Comparison of ENCODE assay signal across 16 cellular contexts in the genomic region with DNA sequence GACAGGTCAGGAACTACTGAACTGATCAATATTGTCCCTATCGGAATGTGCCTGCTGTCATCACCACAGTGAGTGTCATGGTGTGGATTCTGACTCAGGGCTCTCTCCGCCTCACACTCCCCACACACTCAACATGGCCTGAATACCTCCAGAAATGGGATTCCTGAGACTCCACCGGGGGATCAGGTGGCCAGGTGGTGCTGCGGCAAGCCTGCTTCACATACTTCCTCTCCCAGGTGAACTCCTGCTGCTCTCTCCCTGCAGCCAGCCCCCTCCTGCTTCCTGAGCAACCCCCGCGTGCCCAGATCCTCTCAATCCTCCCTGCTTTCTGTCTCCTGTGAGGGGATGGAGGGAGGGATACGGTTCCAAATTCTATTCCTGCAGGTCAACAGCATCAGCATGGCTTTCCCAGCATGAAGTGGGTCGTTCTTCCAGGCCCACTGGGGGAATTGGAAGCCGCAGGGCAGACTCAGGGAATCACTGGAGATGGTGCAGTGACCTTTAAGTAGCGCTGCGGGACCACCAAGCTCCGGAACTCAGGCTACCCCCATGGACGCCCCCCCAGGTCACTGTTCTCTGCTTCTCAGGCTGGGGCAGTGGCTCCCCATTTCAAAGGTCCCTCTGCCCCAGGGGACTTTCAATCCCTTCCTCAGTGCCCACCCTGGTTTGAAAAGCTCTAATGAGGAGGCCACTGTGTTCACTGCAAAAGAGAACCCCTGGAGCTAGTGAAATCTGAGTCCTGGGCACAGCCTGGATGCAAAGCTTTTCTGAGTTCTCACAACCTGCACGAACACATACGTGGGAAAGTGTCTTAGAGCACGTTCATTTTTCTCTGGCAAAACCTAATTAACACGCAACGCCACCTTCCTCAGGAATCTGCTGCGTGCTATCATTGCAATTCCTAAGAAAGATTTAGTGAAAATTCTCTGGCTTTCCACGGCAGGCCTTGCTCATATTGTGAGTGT.
A peak's percentile ranks its signal among the peaks of the same experiment; 100 is the strongest.
DNase-seq lines count a peak whose midpoint lies in the region; ATAC-seq lines count a peak whose summit lies in the region.
"Had no signal": no experiment of that assay in that cellular context is flagged by ENCODE, and none has a peak within 500 bp of the region (broad histone marks: within the 10 kb centered on the region; RNA-seq: fewer than 3 reads in every experiment).

No MANE protein-coding gene starts in this region.

- H3K4me1 ChIP-seq in HAP-1 = no peaks in the 10 kb centered on the region

- H3K27me3 Mint-ChIP-seq in activated CD4-positive, alpha-beta T cell treated with anti-CD3 and anti-CD28 coated beads, Interleukin-2, amount 10 ng/mL, durations not matched to agents 7 days and 5 days = peaks cover 20% of the 10 kb centered on the region
- no peaks in the 10 kb centered on the region for H3K27me3 Mint-ChIP-seq in activated naive CD8-positive, alpha-beta T cell treated with anti-CD3 and anti-CD28 coated beads for 36 hours
- H3K27me3 Mint-ChIP-seq: CD8-positive, alpha-beta memory T cell; stimulated activated naive CD8-positive, alpha-beta T cell treated with anti-CD3 and anti-CD28 coated beads, Interleukin-15, Interleukin-2, amounts not matched to agents 100 ng/mL and 50 ng/mL, for 24 hours had no signal

- H3K27me3 ChIP-seq in HAP-1 (ENCODE audit: low read depth) = 0 out of 2 replicates have a peak, but pooled peaks cover 4% of the 10 kb centered on the region

- H3K36me3 Mint-ChIP-seq in activated CD4-positive, alpha-beta T cell treated with anti-CD3 and anti-CD28 coated beads, Interleukin-2, amount 10 ng/mL, durations not matched to agents 7 days and 5 days (ENCODE audit: low read depth) = peaks cover 4% of the 10 kb centered on the region
- peaks cover 3% of the 10 kb centered on the region for H3K36me3 Mint-ChIP-seq in activated naive CD8-positive, alpha-beta T cell treated with anti-CD3 and anti-CD28 coated beads for 36 hours
- peaks cover 4% of the 10 kb centered on the region for H3K36me3 Mint-ChIP-seq in stimulated activated effector memory CD8-positive, alpha-beta T cell treated with anti-CD3 and anti-CD28 coated beads, Interleukin-12 subunit alpha, Interleukin-12 subunit beta, amount 100 ng/mL, for 72 hours
- H3K36me3 Mint-ChIP-seq: CD8-positive, alpha-beta memory T cell had no signal

- no peak overlapping the region for H3K4me3 Mint-ChIP-seq in activated CD4-positive, alpha-beta T cell treated with anti-CD3 and anti-CD28 coated beads, Interleukin-2, amount 10 ng/mL, durations not matched to agents 7 days and 5 days
- H3K4me3 Mint-ChIP-seq in activated naive CD8-positive, alpha-beta T cell treated with anti-CD3 and anti-CD28 coated beads for 36 hours = peak overlapping the region; percentile 3
- peak overlapping the region; percentile 6 for H3K4me3 Mint-ChIP-seq in stimulated activated effector memory CD8-positive, alpha-beta T cell treated with anti-CD3 and anti-CD28 coated beads, Interleukin-12 subunit alpha, Interleukin-12 subunit beta, amount 100 ng/mL, for 72 hours
- H3K4me3 Mint-ChIP-seq: stimulated activated naive CD8-positive, alpha-beta T cell treated with anti-CD3 and anti-CD28 coated beads, Interleukin-15, Interleukin-2, amounts not matched to agents 100 ng/mL and 50 ng/mL, for 24 hours had no signal

- no peaks in the 10 kb centered on the region for H3K36me3 ChIP-seq in HAP-1 (replicated peaks)

- peak overlapping the region; percentile 71 for H3K27ac Mint-ChIP-seq in activated CD4-positive, alpha-beta T cell treated with anti-CD3 and anti-CD28 coated beads, Interleukin-2, amount 10 ng/mL, durations not matched to agents 7 days and 5 days
- no peak overlapping the region for H3K27ac Mint-ChIP-seq in activated naive CD8-positive, alpha-beta T cell treated with anti-CD3 and anti-CD28 coated beads for 36 hours
- peak overlapping the region; percentile 9 for H3K27ac Mint-ChIP-seq in stimulated activated effector memory CD8-positive, alpha-beta T cell treated with anti-CD3 and anti-CD28 coated beads, Interleukin-12 subunit alpha, Interleukin-12 subunit beta, amount 100 ng/mL, for 72 hours

- peaks cover 3% of the 10 kb centered on the region; the same call in 1 of the 2 replicates for H3K9me3 ChIP-seq in HAP-1

- POLR2A ChIA-PET in activated CD4-positive, alpha-beta T cell treated with anti-CD3 and anti-CD28 coated beads, Interleukin-2, amount 10 ng/mL, durations not matched to agents 7 days and 5 days (lab: Charles Lee) = no interaction called here

- peaks cover 28% of the 10 kb centered on the region for H3K4me1 Mint-ChIP-seq in activated CD4-positive, alpha-beta T cell treated with anti-CD3 and anti-CD28 coated beads, Interleukin-2, amount 10 ng/mL, durations not matched to agents 7 days and 5 days
- H3K4me1 Mint-ChIP-seq in activated naive CD8-positive, alpha-beta T cell treated with anti-CD3 and anti-CD28 coated beads for 36 hours = peaks cover 33% of the 10 kb centered on the region
- H3K4me1 Mint-ChIP-seq in stimulated activated effector memory CD8-positive, alpha-beta T cell treated with anti-CD3 and anti-CD28 coated beads, Interleukin-12 subunit alpha, Interleukin-12 subunit beta, amount 100 ng/mL, for 72 hours = peaks cover 27% of the 10 kb centered on the region

- in situ Hi-C loops in HAP-1 (cut with MboI; ENCODE audit: low sequenced_read_pairs) = no loop called here

- H3K9me3 Mint-ChIP-seq in activated CD4-positive, alpha-beta T cell treated with anti-CD3 and anti-CD28 coated beads, Interleukin-2, amount 10 ng/mL, durations not matched to agents 7 days and 5 days = peaks cover 5% of the 10 kb centered on the region
- peaks cover 3% of the 10 kb centered on the region for H3K9me3 Mint-ChIP-seq in activated naive CD8-positive, alpha-beta T cell treated with anti-CD3 and anti-CD28 coated beads for 36 hours
- no peaks in the 10 kb centered on the region for H3K9me3 Mint-ChIP-seq in stimulated activated effector memory CD8-positive, alpha-beta T cell treated with anti-CD3 and anti-CD28 coated beads, Interleukin-12 subunit alpha, Interleukin-12 subunit beta, amount 100 ng/mL, for 72 hours
- H3K9me3 Mint-ChIP-seq: CD8-positive, alpha-beta memory T cell; stimulated activated naive CD8-positive, alpha-beta T cell treated with anti-CD3 and anti-CD28 coated beads, Interleukin-15, Interleukin-2, amounts not matched to agents 100 ng/mL and 50 ng/mL, for 24 hours had no signal

- no peak for ATAC-seq in stimulated activated effector memory CD8-positive, alpha-beta T cell treated with anti-CD3 and anti-CD28 coated beads, Interleukin-12 subunit alpha, Interleukin-12 subunit beta, amount 100 ng/mL, for 72 hours

- DNase-seq in activated CD4-positive, alpha-beta T cell treated with anti-CD3 and anti-CD28 coated beads, Interleukin-2, amount 10 ng/mL, durations not matched to agents 7 days and 5 days = no peak
- DNase-seq in activated CD4-positive, alpha-beta T cell treated with anti-CD3 and anti-CD28 coated beads, Interleukin-2, amount 50 U/mL, for 4 hours = no peak
- DNase-seq in activated naive CD8-positive, alpha-beta T cell treated with anti-CD3 and anti-CD28 coated beads for 36 hours = no peak
- DNase-seq in left kidney (ENCODE audit: low read depth, low spot score) = peak; percentile 65
- no peak for DNase-seq in stimulated activated effector memory CD8-positive, alpha-beta T cell treated with anti-CD3 and anti-CD28 coated beads, Interleukin-12 subunit alpha, Interleukin-12 subunit beta, amount 100 ng/mL, for 72 hours (ENCODE audit: low spot score in 2 of 2)
- no peak for DNase-seq in stimulated activated CD8-positive, alpha-beta memory T cell treated with anti-CD3 and anti-CD28 coated beads, Interleukin-4, amount 100 ng/mL, for 48 hours
- no peak for DNase-seq in HAP-1 (ENCODE audit: low spot score in 2 of 2)
- DNase-seq in effector CD4-positive, alpha-beta T cell = no peak
- DNase-seq: activated CD4-positive, alpha-beta T cell treated with anti-CD3 and anti-CD28 coated beads for 48 hours; activated T-cell treated with anti-CD3 and anti-CD28 coated beads, Interleukin-2, amount 50 U/mL, for 48 hours; amniotic stem cell; CD8-positive, alpha-beta memory T cell; GF-D8; NCI-H510A treated with DMSO at 0.1 percent for 48 hours had no signal

- CTCF ChIA-PET in activated CD4-positive, alpha-beta T cell treated with anti-CD3 and anti-CD28 coated beads, Interleukin-2, amount 10 ng/mL, durations not matched to agents 7 days and 5 days (lab: Charles Lee) = no interaction called here

- no peak overlapping the region for H3K4me3 ChIP-seq in HAP-1
- H3K4me3 ChIP-seq: lung had no signal
